In genomic region chr15:80567721-80568157, GRCh38 we compare ENCODE assay signal across 8 cellular contexts.
DNase-seq lines count a peak whose midpoint lies in the region; ATAC-seq and TF ChIP-seq lines count a peak whose summit lies in the region.

No MANE protein-coding gene starts in this region.

- H3K27ac Mint-ChIP-seq in activated CD4-positive, alpha-beta T cell treated with anti-CD3 and anti-CD28 coated beads, Interleukin-2, amount 10 ng/mL, durations not matched to agents 7 days and 5 days, result no peak overlapping the region

- POLR2A ChIA-PET in GM10248 (lab: Yijun Ruan, JAX), result no interaction called here
- POLR2A ChIA-PET in activated CD4-positive, alpha-beta T cell treated with anti-CD3 and anti-CD28 coated beads, Interleukin-2, amount 10 ng/mL, durations not matched to agents 7 days and 5 days (lab: Charles Lee), result no interaction called here

- DNase-seq in ACHN (peak; percentile 69), GM10248 (ENCODE audit: extremely low spot score) (peak; percentile 49), NCI-H2196 (lab: John Stamatoyannopoulos, UW; ENCODE audit: unreplicated experiment) (peak; percentile 37), germinal center (ENCODE audit: low spot score) (peak; percentile 17), omental fat pad (ENCODE audit: low spot score) (no peak), mesenteric fat pad (ENCODE audit: low spot score) (no peak)
- peak; percentile 22 for DNase-seq in activated CD4-positive, alpha-beta T cell treated with anti-CD3 and anti-CD28 coated beads, Interleukin-2, amount 10 ng/mL, durations not matched to agents 7 days and 5 days

- in situ Hi-C loops in ACHN (cut with HindIII; ENCODE audit: low pct_ligation_motif_present, low pct_unique_long_range_greater_than_20kb, low sequenced_read_pairs), result no loop called here

- ATAC-seq in omental fat pad (ENCODE audit: low FRiP score) (peak; percentile 49), GM18505 (IDR thresholded peaks at IDR 0.05; ENCODE audit: unreplicated experiment) (no peak)

- H3K9me3 Mint-ChIP-seq in activated CD4-positive, alpha-beta T cell treated with anti-CD3 and anti-CD28 coated beads, Interleukin-2, amount 10 ng/mL, durations not matched to agents 7 days and 5 days, result no peaks in the 10 kb centered on the region

- no peak for TF ChIP-seq POLR2A in GM18505 (IDR thresholded peaks at IDR 0.05; ENCODE audit: borderline replicate concordance, extremely low read depth, insufficient read depth, insufficient read length)

- no peak overlapping the region for H3K4me3 Mint-ChIP-seq in activated CD4-positive, alpha-beta T cell treated with anti-CD3 and anti-CD28 coated beads, Interleukin-2, amount 10 ng/mL, durations not matched to agents 7 days and 5 days

- peaks cover 12% of the 10 kb centered on the region for H3K4me1 Mint-ChIP-seq in activated CD4-positive, alpha-beta T cell treated with anti-CD3 and anti-CD28 coated beads, Interleukin-2, amount 10 ng/mL, durations not matched to agents 7 days and 5 days

- CTCF ChIA-PET in GM10248 (lab: Yijun Ruan, JAX), result interaction anchor here (0.8 to 4.2 kb wide), 10 partner anchors 11 to 698 kb away, joined by 3 to 53 read pairs (median 4); no protein-coding TSS in a partner anchor
- CTCF ChIA-PET in activated CD4-positive, alpha-beta T cell treated with anti-CD3 and anti-CD28 coated beads, Interleukin-2, amount 10 ng/mL, durations not matched to agents 7 days and 5 days (lab: Charles Lee), result interaction anchor here (1.0 to 1.1 kb wide), 2 partner anchors 209 to 212 kb away, joined by 3 read pairs; partner anchors contain the start of gene CEMIP

- peaks cover 12% of the 10 kb centered on the region for H3K27me3 Mint-ChIP-seq in activated CD4-positive, alpha-beta T cell treated with anti-CD3 and anti-CD28 coated beads, Interleukin-2, amount 10 ng/mL, durations not matched to agents 7 days and 5 days

- TF ChIP-seq CTCF in GM10248 (IDR thresholded peaks at IDR 0.05; ENCODE audit: control extremely low read depth, extremely low read depth, low read depth, missing control alignments) (peak; percentile 40), omental fat pad (IDR thresholded peaks at IDR 0.05) (peak in 1 of 3 donors; percentile 21)

- H3K36me3 Mint-ChIP-seq in activated CD4-positive, alpha-beta T cell treated with anti-CD3 and anti-CD28 coated beads, Interleukin-2, amount 10 ng/mL, durations not matched to agents 7 days and 5 days (ENCODE audit: low read depth), result no peaks in the 10 kb centered on the region

Comparison
In these comparisons a context has a peak if more than half of its experiments do, and no peak if none do; other contexts are left out.
1. DNase-seq: peak in ACHN (single experiment), GM10248 (single experiment), NCI-H2196 (single experiment), activated CD4-positive, alpha-beta T cell treated with anti-CD3 and anti-CD28 coated beads, Interleukin-2, amount 10 ng/mL, durations not matched to agents 7 days and 5 days (single experiment) and germinal center (single experiment); none in omental fat pad (single experiment) and mesenteric fat pad (single experiment).